Comparison of ENCODE assay signal across 1 cellular context in the genomic region with DNA sequence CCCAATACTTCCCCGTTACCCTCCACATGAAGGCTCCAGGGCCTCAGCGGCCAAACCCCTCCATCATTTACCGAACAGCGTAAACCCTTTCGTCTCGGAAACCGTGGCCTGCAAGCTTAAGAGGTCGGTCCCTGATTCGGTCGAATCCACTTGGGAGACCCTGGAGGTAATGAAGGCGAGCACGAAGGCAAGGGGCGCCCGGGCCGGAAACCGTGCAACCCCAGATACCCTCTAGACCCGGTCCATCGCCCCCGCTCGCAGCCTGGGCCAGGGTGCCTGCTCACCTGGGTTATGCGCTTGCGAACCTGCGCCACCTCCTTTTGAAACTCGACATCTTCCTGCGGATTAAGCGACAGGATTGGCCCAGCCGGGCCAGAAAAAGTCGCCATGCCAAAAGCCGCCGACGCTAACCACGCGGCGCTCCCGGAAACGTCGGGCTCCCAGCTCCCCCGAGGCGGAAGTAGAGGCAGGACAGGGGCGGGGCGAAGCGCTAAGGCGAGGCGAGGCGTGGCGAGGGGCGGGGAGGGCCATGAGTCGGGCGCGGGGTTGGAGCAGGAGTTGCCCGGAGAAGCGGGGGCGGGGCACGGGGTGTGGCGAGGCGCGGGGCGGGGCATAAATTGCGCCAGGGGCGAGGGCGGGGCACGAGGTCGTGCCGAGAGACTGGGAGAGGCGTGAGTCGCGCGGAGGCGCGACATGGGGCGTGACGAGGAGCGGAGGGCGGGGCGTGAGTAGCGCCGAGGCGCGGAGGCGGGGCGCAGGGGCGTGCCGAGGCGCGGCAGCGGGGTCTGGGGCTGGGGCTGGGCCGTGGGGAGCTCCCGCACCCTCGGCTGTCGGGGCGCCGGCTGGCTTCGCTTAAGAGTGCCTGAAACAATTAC.
TF ChIP-seq lines count a peak whose summit lies in the region.

TSS of gene NIFK (minus strand) at position 414 of the 875 bp plus-strand sequence. CDS start at position 389, 25 bp downstream.

TF ChIP-seq in K562, 482 proteins besides CTCF, POLR2A, EP300 and RAD21 (continued from another document and continues in another):
- TF ChIP-seq AFF1 (IDR thresholded peaks at IDR 0.05; ENCODE audit: low read depth in 1 of 2, partially characterized antibody in 2 of 2) (peak in 1 of 2 experiments; percentile 22), ATF2 (CRISPR knock-in tag; IDR thresholded peaks at IDR 0.05) (no peak), LCOR (CRISPR knock-in tag; IDR thresholded peaks at IDR 0.05) (peak; percentile 91; the same call in 1 of the 2 replicates), ZNF830 (CRISPR knock-in tag; IDR thresholded peaks at IDR 0.05) (no peak), RNF219 (CRISPR knock-in tag; IDR thresholded peaks at IDR 0.05) (no peak), CBX8 (IDR thresholded peaks at IDR 0.05; ENCODE audit: borderline replicate concordance, extremely low read depth, low read depth, low read length, poor library complexity, severe bottlenecking) (no peak), HNRNPH1 (optimal IDR thresholded peaks at IDR 0.05; ENCODE audit: low read depth, low read length) (no peak), MTA3 (IDR thresholded peaks at IDR 0.05; ENCODE audit: borderline replicate concordance) (no peak), GTF2F1 (IDR thresholded peaks at IDR 0.05; ENCODE audit: low read depth, low read length) (no peak), MLLT1 (IDR thresholded peaks at IDR 0.05) (no peak), POLR2B (IDR thresholded peaks at IDR 0.05; ENCODE audit: low read depth, partially characterized antibody) (peak; percentile 49), CTBP1 (IDR thresholded peaks at IDR 0.05; ENCODE audit: borderline replicate concordance) (0 out of 2 replicates have a peak, but pooled peaks have one; percentile 13), SMAD1 (IDR thresholded peaks at IDR 0.05; ENCODE audit: low read depth, low read length, partially characterized antibody) (no peak), ZNF79 (CRISPR knock-in tag; IDR thresholded peaks at IDR 0.05; ENCODE audit: low read depth) (no peak), CBFA2T3 (IDR thresholded peaks at IDR 0.05) (no peak), GATAD2B (IDR thresholded peaks at IDR 0.05; ENCODE audit: borderline replicate concordance) (no peak), NFE2L1 (tag; IDR thresholded peaks at IDR 0.05; ENCODE audit: borderline replicate concordance, low read depth) (no peak), E2F4 (CRISPR knock-in tag; IDR thresholded peaks at IDR 0.05; ENCODE audit: low read depth) (no peak), PKNOX1 (IDR thresholded peaks at IDR 0.05) (no peak), MAZ (CRISPR knock-in tag; conservative IDR thresholded peaks at IDR 0.05 in 1 of 2, IDR thresholded peaks at IDR 0.05 in 1 of 2) (peak in 1 of 2 experiments; percentile 93; a peak in 2 of 4 replicates), GATAD2A (IDR thresholded peaks at IDR 0.05) (no peak), MED1 (CRISPR knock-in tag; IDR thresholded peaks at IDR 0.05; ENCODE audit: borderline replicate concordance) (no peak), ZBTB7A (IDR thresholded peaks at IDR 0.05; ENCODE audit: borderline replicate concordance, control insufficient read depth, low read depth, low read length) (peak; percentile 80; the same call in 1 of the 2 replicates), IRF2 (CRISPR knock-in tag; IDR thresholded peaks at IDR 0.05) (no peak), WHSC1 (IDR thresholded peaks at IDR 0.05; ENCODE audit: low read length) (no peak), CREM (IDR thresholded peaks at IDR 0.05; ENCODE audit: low read depth) (peak; percentile 88), BCL6 (CRISPR knock-in tag; IDR thresholded peaks at IDR 0.05) (no peak), POU5F1 (IDR thresholded peaks at IDR 0.05; ENCODE audit: borderline replicate concordance, low read depth, low read length, partially characterized antibody) (no peak), FIP1L1 (IDR thresholded peaks at IDR 0.05; ENCODE audit: low read depth, low read length, poor library complexity, severe bottlenecking) (peak; percentile 86)
- TF ChIP-seq, protein P1, sequence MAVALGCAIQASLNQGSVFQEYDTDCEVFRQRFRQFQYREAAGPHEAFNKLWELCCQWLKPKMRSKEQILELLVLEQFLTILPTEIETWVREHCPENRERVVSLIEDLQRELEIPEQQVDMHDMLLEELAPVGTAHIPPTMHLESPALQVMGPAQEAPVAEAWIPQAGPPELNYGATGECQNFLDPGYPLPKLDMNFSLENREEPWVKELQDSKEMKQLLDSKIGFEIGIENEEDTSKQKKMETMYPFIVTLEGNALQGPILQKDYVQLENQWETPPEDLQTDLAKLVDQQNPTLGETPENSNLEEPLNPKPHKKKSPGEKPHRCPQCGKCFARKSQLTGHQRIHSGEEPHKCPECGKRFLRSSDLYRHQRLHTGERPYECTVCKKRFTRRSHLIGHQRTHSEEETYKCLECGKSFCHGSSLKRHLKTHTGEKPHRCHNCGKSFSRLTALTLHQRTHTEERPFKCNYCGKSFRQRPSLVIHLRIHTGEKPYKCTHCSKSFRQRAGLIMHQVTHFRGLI (CRISPR knock-in tag; IDR thresholded peaks at IDR 0.05), result no peak
- TF ChIP-seq, protein P2, sequence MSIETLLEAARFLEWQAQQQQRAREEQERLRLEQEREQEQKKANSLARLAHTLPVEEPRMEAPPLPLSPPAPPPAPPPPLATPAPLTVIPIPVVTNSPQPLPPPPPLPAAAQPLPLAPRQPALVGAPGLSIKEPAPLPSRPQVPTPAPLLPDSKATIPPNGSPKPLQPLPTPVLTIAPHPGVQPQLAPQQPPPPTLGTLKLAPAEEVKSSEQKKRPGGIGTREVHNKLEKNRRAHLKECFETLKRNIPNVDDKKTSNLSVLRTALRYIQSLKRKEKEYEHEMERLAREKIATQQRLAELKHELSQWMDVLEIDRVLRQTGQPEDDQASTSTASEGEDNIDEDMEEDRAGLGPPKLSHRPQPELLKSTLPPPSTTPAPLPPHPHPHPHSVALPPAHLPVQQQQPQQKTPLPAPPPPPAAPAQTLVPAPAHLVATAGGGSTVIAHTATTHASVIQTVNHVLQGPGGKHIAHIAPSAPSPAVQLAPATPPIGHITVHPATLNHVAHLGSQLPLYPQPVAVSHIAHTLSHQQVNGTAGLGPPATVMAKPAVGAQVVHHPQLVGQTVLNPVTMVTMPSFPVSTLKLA (conservative IDR thresholded peaks at IDR 0.05), result peak; percentile 95 to 97
- TF ChIP-seq, protein P3, sequence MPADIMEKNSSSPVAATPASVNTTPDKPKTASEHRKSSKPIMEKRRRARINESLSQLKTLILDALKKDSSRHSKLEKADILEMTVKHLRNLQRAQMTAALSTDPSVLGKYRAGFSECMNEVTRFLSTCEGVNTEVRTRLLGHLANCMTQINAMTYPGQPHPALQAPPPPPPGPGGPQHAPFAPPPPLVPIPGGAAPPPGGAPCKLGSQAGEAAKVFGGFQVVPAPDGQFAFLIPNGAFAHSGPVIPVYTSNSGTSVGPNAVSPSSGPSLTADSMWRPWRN (IDR thresholded peaks at IDR 0.05; ENCODE audit: low read depth), result no peak
- TF ChIP-seq, protein P4, sequence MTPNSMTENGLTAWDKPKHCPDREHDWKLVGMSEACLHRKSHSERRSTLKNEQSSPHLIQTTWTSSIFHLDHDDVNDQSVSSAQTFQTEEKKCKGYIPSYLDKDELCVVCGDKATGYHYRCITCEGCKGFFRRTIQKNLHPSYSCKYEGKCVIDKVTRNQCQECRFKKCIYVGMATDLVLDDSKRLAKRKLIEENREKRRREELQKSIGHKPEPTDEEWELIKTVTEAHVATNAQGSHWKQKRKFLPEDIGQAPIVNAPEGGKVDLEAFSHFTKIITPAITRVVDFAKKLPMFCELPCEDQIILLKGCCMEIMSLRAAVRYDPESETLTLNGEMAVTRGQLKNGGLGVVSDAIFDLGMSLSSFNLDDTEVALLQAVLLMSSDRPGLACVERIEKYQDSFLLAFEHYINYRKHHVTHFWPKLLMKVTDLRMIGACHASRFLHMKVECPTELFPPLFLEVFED (CRISPR knock-in tag; conservative IDR thresholded peaks at IDR 0.05), result no peak
- TF ChIP-seq, protein P5, sequence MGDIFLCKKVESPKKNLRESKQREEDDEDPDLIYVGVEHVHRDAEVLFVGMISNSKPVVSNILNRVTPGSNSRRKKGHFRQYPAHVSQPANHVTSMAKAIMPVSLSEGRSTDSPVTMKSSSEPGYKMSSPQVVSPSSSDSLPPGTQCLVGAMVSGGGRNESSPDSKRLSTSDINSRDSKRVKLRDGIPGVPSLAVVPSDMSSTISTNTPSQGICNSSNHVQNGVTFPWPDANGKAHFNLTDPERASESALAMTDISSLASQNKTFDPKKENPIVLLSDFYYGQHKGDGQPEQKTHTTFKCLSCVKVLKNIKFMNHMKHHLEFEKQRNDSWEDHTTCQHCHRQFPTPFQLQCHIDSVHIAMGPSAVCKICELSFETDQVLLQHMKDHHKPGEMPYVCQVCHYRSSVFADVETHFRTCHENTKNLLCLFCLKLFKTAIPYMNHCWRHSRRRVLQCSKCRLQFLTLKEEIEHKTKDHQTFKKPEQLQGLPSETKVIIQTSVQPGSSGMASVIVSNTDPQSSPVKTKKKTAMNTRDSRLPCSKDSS (IDR thresholded peaks at IDR 0.05; ENCODE audit: low read depth, partially characterized antibody), result no peak
